In the genomic region with DNA sequence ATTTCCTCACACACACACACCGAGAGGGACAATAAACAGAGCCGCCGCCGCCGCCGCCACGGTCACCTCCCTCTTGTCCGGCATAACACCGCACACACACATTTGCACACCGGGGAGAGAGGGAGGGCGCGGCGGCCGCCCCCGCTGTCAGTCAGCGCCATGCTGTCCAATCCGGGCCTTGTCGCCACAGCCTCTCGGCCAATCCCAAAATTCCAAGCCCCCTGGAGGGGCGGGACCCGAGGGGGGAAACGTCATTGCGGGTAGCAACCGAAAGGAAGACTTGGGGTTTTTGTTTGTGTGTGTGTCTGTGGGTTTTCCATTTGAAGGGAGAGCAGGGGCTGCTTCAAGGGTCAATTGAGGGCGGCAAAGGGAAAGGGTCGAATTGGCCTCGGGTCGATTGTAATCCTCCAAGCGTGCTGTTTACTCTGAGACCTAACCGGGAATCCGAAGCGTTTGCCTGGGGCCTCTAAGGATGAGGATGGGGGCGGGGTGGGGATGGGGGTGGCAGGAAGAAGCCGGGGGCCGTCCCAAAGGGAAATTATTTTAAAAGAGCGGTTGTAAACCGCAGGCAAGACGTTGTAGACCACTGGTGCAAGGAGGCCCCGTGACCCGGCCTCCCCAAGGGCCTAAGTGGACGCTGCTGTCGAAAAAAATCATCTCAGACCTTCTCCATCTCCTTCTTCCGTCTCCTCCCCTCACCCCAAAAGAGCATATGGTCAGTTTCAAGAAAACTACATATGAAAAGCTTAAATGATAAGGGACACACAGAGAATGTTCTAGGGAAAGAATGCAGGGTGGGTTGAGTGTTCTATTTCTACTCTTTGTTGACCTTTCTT, we compare ENCODE assay signal across 1 cellular context.
TF ChIP-seq lines count a peak whose summit lies in the region.

TOP2B (minus strand) TSS at position 98 of the 836 bp plus-strand sequence. CDS start 610 bp downstream, outside the sequence.

TF ChIP-seq in HepG2, 621 proteins besides CTCF, POLR2A, EP300 and RAD21 (continued from another document and continues in another):
- TF ChIP-seq, protein P1, sequence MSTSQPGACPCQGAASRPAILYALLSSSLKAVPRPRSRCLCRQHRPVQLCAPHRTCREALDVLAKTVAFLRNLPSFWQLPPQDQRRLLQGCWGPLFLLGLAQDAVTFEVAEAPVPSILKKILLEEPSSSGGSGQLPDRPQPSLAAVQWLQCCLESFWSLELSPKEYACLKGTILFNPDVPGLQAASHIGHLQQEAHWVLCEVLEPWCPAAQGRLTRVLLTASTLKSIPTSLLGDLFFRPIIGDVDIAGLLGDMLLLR (CRISPR knock-in tag; IDR thresholded peaks at IDR 0.05): no peak; the same call in 1 of the 2 replicates
- TF ChIP-seq ZNF326 (CRISPR knock-in tag; IDR thresholded peaks at IDR 0.05; ENCODE audit: borderline replicate concordance): no peak
- TF ChIP-seq SKI (IDR thresholded peaks at IDR 0.05; ENCODE audit: partially characterized antibody): peak; percentile 71
- TF ChIP-seq, protein P2, sequence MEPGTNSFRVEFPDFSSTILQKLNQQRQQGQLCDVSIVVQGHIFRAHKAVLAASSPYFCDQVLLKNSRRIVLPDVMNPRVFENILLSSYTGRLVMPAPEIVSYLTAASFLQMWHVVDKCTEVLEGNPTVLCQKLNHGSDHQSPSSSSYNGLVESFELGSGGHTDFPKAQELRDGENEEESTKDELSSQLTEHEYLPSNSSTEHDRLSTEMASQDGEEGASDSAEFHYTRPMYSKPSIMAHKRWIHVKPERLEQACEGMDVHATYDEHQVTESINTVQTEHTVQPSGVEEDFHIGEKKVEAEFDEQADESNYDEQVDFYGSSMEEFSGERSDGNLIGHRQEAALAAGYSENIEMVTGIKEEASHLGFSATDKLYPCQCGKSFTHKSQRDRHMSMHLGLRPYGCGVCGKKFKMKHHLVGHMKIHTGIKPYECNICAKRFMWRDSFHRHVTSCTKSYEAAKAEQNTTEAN (CRISPR knock-in tag; conservative IDR thresholded peaks at IDR 0.05): peak; percentile 97
- TF ChIP-seq SOX6 (IDR thresholded peaks at IDR 0.05): no peak
- no peak for TF ChIP-seq SOX6 (CRISPR knock-in tag; IDR thresholded peaks at IDR 0.05)
- TF ChIP-seq, protein P3, sequence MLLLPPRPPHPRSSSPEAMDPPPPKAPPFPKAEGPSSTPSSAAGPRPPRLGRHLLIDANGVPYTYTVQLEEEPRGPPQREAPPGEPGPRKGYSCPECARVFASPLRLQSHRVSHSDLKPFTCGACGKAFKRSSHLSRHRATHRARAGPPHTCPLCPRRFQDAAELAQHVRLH (CRISPR knock-in tag; IDR thresholded peaks at IDR 0.05; ENCODE audit: borderline replicate concordance, low read depth): no peak
- no peak for TF ChIP-seq HNRNPH1 (optimal IDR thresholded peaks at IDR 0.05; ENCODE audit: low read depth, low read length)
- TF ChIP-seq IRF9 (CRISPR knock-in tag; IDR thresholded peaks at IDR 0.05; ENCODE audit: borderline replicate concordance): no peak
- no peak; the same call in 1 of the 2 replicates for TF ChIP-seq HOXA3 (CRISPR knock-in tag; IDR thresholded peaks at IDR 0.05)
- TF ChIP-seq ZNF644 (CRISPR knock-in tag; IDR thresholded peaks at IDR 0.05; ENCODE audit: low read depth): no peak
- no peak for TF ChIP-seq ZNF432 (CRISPR knock-in tag; IDR thresholded peaks at IDR 0.05; ENCODE audit: borderline replicate concordance)
- peak; percentile 21; the same call in 1 of the 2 replicates for TF ChIP-seq ZNF788 (CRISPR knock-in tag; IDR thresholded peaks at IDR 0.05; ENCODE audit: borderline replicate concordance)
- TF ChIP-seq CBX1 (IDR thresholded peaks at IDR 0.05; ENCODE audit: low read depth): no peak
- no peak for TF ChIP-seq SMYD3 (CRISPR knock-in tag; IDR thresholded peaks at IDR 0.05)
- no peak for TF ChIP-seq ZNF34 (CRISPR knock-in tag; IDR thresholded peaks at IDR 0.05; ENCODE audit: borderline replicate concordance)
- TF ChIP-seq PHF21A (CRISPR knock-in tag; IDR thresholded peaks at IDR 0.05): no peak
- TF ChIP-seq, protein P4, sequence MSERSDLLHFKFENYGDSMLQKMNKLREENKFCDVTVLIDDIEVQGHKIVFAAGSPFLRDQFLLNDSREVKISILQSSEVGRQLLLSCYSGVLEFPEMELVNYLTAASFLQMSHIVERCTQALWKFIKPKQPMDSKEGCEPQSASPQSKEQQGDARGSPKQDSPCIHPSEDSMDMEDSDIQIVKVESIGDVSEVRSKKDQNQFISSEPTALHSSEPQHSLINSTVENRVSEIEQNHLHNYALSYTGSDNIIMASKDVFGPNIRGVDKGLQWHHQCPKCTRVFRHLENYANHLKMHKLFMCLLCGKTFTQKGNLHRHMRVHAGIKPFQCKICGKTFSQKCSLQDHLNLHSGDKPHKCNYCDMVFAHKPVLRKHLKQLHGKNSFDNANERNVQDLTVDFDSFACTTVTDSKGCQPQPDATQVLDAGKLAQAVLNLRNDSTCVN (CRISPR knock-in tag; IDR thresholded peaks at IDR 0.05; ENCODE audit: borderline replicate concordance): no peak
- TF ChIP-seq ZNF317 (CRISPR knock-in tag; IDR thresholded peaks at IDR 0.05): no peak
- no peak for TF ChIP-seq PLRG1 (conservative IDR thresholded peaks at IDR 0.05)
- TF ChIP-seq JARID2 (CRISPR knock-in tag; IDR thresholded peaks at IDR 0.05; ENCODE audit: insufficient replicate concordance): peak; percentile 59
- TF ChIP-seq, protein P5, sequence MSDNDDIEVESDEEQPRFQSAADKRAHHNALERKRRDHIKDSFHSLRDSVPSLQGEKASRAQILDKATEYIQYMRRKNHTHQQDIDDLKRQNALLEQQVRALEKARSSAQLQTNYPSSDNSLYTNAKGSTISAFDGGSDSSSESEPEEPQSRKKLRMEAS (IDR thresholded peaks at IDR 0.05): 0 out of 2 replicates have a peak, but pooled peaks have one; percentile 5
- peak; percentile 56 for TF ChIP-seq ASH2L (IDR thresholded peaks at IDR 0.05; ENCODE audit: insufficient read length, low read depth, low read length)
- no peak for TF ChIP-seq NFE2L1 (CRISPR knock-in tag; IDR thresholded peaks at IDR 0.05; ENCODE audit: borderline replicate concordance)
- no peak for TF ChIP-seq PRPF4 (IDR thresholded peaks at IDR 0.05; ENCODE audit: low read depth, low read length, poor library complexity, severe bottlenecking)
- TF ChIP-seq ZNF709 (CRISPR knock-in tag; IDR thresholded peaks at IDR 0.05): no peak
- TF ChIP-seq ZBTB46 (CRISPR knock-in tag; IDR thresholded peaks at IDR 0.05; ENCODE audit: borderline replicate concordance): no peak
- peak; percentile 49; the same call in 1 of the 2 replicates for TF ChIP-seq KDM2A (CRISPR knock-in tag; IDR thresholded peaks at IDR 0.05; ENCODE audit: borderline replicate concordance, low read depth)
- TF ChIP-seq, protein P6, sequence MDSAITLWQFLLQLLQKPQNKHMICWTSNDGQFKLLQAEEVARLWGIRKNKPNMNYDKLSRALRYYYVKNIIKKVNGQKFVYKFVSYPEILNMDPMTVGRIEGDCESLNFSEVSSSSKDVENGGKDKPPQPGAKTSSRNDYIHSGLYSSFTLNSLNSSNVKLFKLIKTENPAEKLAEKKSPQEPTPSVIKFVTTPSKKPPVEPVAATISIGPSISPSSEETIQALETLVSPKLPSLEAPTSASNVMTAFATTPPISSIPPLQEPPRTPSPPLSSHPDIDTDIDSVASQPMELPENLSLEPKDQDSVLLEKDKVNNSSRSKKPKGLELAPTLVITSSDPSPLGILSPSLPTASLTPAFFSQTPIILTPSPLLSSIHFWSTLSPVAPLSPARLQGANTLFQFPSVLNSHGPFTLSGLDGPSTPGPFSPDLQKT (CRISPR knock-in tag; IDR thresholded peaks at IDR 0.05; ENCODE audit: borderline replicate concordance): no peak
- no peak for TF ChIP-seq HINFP (CRISPR knock-in tag; IDR thresholded peaks at IDR 0.05; ENCODE audit: low read depth)
- no peak for TF ChIP-seq ZNF589 (CRISPR knock-in tag; conservative IDR thresholded peaks at IDR 0.05)
- TF ChIP-seq BORCS8-MEF2B (CRISPR knock-in tag; IDR thresholded peaks at IDR 0.05): peak; percentile 76
- TF ChIP-seq RBM39 (IDR thresholded peaks at IDR 0.05; ENCODE audit: low read depth, low read length, poor library complexity, severe bottlenecking): peak; percentile 73
- no peak for TF ChIP-seq USF2 (IDR thresholded peaks at IDR 0.05; ENCODE audit: low read depth, low read length)
- no peak for TF ChIP-seq USF2 (CRISPR knock-in tag; IDR thresholded peaks at IDR 0.05; ENCODE audit: borderline replicate concordance)
- TF ChIP-seq SMC3 (IDR thresholded peaks at IDR 0.05; ENCODE audit: low read length): no peak
- no peak for TF ChIP-seq ZNF10 (CRISPR knock-in tag; IDR thresholded peaks at IDR 0.05; ENCODE audit: borderline replicate concordance, low read depth)
- peak; percentile 80 for TF ChIP-seq ZNF646 (CRISPR knock-in tag; IDR thresholded peaks at IDR 0.05)
- TF ChIP-seq PITX1 (CRISPR knock-in tag; IDR thresholded peaks at IDR 0.05): 0 out of 2 replicates have a peak, but pooled peaks have one; percentile 51
